Comparison of ENCODE assay signal across 14 cellular contexts in the genomic region with DNA sequence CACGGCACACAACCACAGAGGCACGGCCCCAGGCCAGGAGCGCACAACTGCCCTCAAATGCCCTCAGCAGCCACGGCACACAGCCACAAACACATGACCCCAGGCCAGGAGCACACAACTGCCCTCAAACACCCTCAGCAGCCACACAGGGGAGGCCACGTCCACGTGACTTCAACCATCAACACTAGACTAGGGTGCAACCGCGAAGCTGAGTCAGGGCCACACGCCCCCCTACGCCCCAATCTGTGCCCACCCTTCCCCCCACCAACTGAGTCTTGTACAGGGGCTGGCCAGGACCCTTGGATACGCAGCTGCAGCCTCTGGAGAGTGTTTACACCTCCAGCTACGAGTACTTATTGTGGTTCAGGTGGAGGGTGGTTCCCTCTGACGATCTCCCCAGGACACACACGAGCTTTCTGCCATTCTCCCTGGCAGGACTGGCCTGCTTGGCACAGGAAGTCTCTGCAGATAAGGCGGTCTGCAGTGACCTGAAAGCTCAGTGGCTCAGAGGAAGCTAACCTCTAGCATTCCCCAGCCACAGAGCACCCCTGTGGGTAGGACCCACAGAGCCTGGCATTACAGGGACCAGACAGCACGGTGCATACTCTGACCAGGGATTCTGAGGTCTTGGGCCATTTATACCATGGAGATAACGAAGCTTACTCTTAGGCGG. TPM values are rescaled to one million over a fixed set of nuclear protein-coding genes. Genes with fewer than 3 reads are reported as not detected.
DNase-seq lines count a peak whose midpoint lies in the region; ATAC-seq and TF ChIP-seq lines count a peak whose summit lies in the region.
"Had no signal": no experiment of that assay in that cellular context is flagged by ENCODE, and none has a peak within 500 bp of the region (broad histone marks: within the 10 kb centered on the region; RNA-seq: fewer than 3 reads in every experiment).

No MANE protein-coding gene starts in this region.

- ATAC-seq in WTC11, result no peak
- ATAC-seq: activated CD4-positive, CD25-positive, alpha-beta regulatory T cell treated with anti-CD3 and anti-CD28 coated beads, Interleukin-2, amount 50 U/mL, for 24 hours had no signal

- H3K36me3 Mint-ChIP-seq in WTC11, result no peaks in the 10 kb centered on the region

- no peak overlapping the region for H3K4me3 ChIP-seq in right atrium auricular region
- no peak overlapping the region for H3K4me3 ChIP-seq in stomach
- H3K4me3 ChIP-seq: SK-N-MC had no signal

- CTCF ChIA-PET in WTC11 (lab: Charles Lee), result interaction anchor here (1.2 to 5.0 kb wide), 3 partner anchors 16 to 48 kb away, joined by 3 to 48 read pairs (median 22); no protein-coding TSS in a partner anchor

- H3K9me3 ChIP-seq in right atrium auricular region (no peaks in the 10 kb centered on the region), stomach (no peaks in the 10 kb centered on the region)

- no peaks in the 10 kb centered on the region for H3K36me3 ChIP-seq in right atrium auricular region
- H3K36me3 ChIP-seq in stomach, result no peaks in the 10 kb centered on the region
- H3K36me3 ChIP-seq: brain microvascular endothelial cell had no signal

- H3K27me3 Mint-ChIP-seq in WTC11 (ENCODE audit: low read depth), result no peaks in the 10 kb centered on the region

- H3K27me3 ChIP-seq in right atrium auricular region (no peaks in the 10 kb centered on the region), stomach (no peaks in the 10 kb centered on the region)
- H3K27me3 ChIP-seq: brain microvascular endothelial cell had no signal

- H3K27ac ChIP-seq in right atrium auricular region (peak overlapping the region; percentile 86 to 94), stomach (peak overlapping the region; percentile 85 to 93 (median 89))
- H3K27ac ChIP-seq: brain microvascular endothelial cell had no signal

- peak; percentile 36 for DNase-seq in activated gamma-delta T cell treated with Interleukin-2 at 50 U/mL for 16 hours
- no peak for DNase-seq in activated gamma-delta T cell (lab: John Stamatoyannopoulos, UW)
- no peak for DNase-seq in WTC11 (ENCODE audit: low spot score)
- no peak for DNase-seq in right atrium auricular region (ENCODE audit: low spot score)
- peak; percentile 75 for DNase-seq in stomach
- no peak for DNase-seq in NCI-H1105 treated with DMSO at 0.1 percent for 48 hours (lab: John Stamatoyannopoulos, UW)
- DNase-seq in NCI-H2107 treated with DMSO at 0.1 percent for 48 hours (lab: John Stamatoyannopoulos, UW; ENCODE audit: unreplicated experiment), result no peak
- no peak for DNase-seq in activated CD4-positive, CD25-positive, alpha-beta regulatory T cell treated with anti-CD3 and anti-CD28 coated beads, Interleukin-2, amount 50 U/mL, for 72 hours
- DNase-seq: brain microvascular endothelial cell, DMS153, occipital lobe had no signal

- intact Hi-C loops in stomach (cut with DNase I; ENCODE audit: low total_unique reads), result no loop called here

- POLR2A ChIA-PET in WTC11 (lab: Charles Lee), result no interaction called here

- H3K27ac Mint-ChIP-seq in WTC11, result peak overlapping the region; percentile 92

- no peak overlapping the region for H3K4me3 Mint-ChIP-seq in WTC11

- H3K4me1 ChIP-seq in right atrium auricular region (peaks cover 0 to 52% of the 10 kb centered on the region in 2 donors), stomach (peaks cover 58 to 70% (median 65%) of the 10 kb centered on the region in 4 donors)

- no peaks in the 10 kb centered on the region for H3K9me3 Mint-ChIP-seq in WTC11

- WGBS in stomach, 5 donors, result 20 to 57% (median 45%) methylated on average over 8 to 18 of the region's 18 CpGs

- H3K4me1 Mint-ChIP-seq in WTC11, result peaks cover 27% of the 10 kb centered on the region

- TF ChIP-seq CTCF in WTC11 (IDR thresholded peaks at IDR 0.05) (no peak), right atrium auricular region (IDR thresholded peaks at IDR 0.05) (no peak), stomach (IDR thresholded peaks at IDR 0.05) (no peak)

- no peak for TF ChIP-seq EP300 in stomach (IDR thresholded peaks at IDR 0.05)

- TF ChIP-seq POLR2A in stomach (IDR thresholded peaks at IDR 0.05), result no peak

TF ChIP-seq in WTC11, 78 proteins besides CTCF, POLR2A, EP300 and RAD21:
- no peak for TF ChIP-seq STAT6 (CRISPR knock-in tag; conservative IDR thresholded peaks at IDR 0.05; ENCODE audit: low read depth)
- TF ChIP-seq ZNF121 (CRISPR knock-in tag; IDR thresholded peaks at IDR 0.05), result no peak

RNA-seq across cellular contexts. Expression of gene GPR146, which starts 2.0 kb away (rescaled TPM):
- 0.87 to 1.1 TPM (median 0.92 TPM) in 3 replicates for total RNA-seq in WTC11 (2021)
- total RNA-seq in right atrium auricular region, result 10 to 100 TPM; 13.4 to 18.6 TPM
- total RNA-seq in stomach, result 10 to 100 TPM in 1 of 5 donors, 1 to 10 TPM in 4; 2.0 to 13.6 (median 4.4) TPM
- 10 to 100 TPM in 2 of 3 donors, 1 to 10 TPM in 1; 6.4 to 14.6 (median 10.8) TPM for polyA plus RNA-seq in stomach

RNA-seq across cellular contexts. Expression of gene GPER1, which starts 45.6 kb away (rescaled TPM):
- 0.28 to 0.87 TPM (median 0.41 TPM) in 3 replicates for total RNA-seq in WTC11 (2021)
- 1 to 10 TPM; 4.6 to 6.9 TPM for total RNA-seq in right atrium auricular region
- total RNA-seq in stomach, result 10 to 100 TPM in 2 of 5 donors, 1 to 10 TPM in 1, under 1 TPM in 1, not detected in 1; 0.58 to 18.3 (median 9.7) TPM
- polyA plus RNA-seq in stomach, result 10 to 100 TPM; 21.9 to 31.2 (median 26.0) TPM

RNA-seq across cellular contexts. Expression of gene CYP2W1, which starts 59.3 kb away (rescaled TPM):
- 0.48 TPM in 1 of 3 replicates, not detected in the others for total RNA-seq in WTC11 (2021)
- total RNA-seq in right atrium auricular region, result not detected
- 1 to 10 TPM in 1 of 5 donors, not detected in 4; 7.0 TPM for total RNA-seq in stomach
- polyA plus RNA-seq in stomach, result under 1 TPM in 2 of 3 donors, not detected in 1; 0.31 to 0.65 TPM
- total RNA-seq: occipital lobe had no signal
- polyA plus RNA-seq: liver had no signal

Comparison
In these comparisons a context has a peak if more than half of its experiments do, and no peak if none do; other contexts are left out.
1. DNase-seq: peak in activated gamma-delta T cell treated with Interleukin-2 at 50 U/mL for 16 hours (single experiment) and stomach (single experiment); none in activated gamma-delta T cell (single experiment), WTC11 (single experiment), right atrium auricular region (single experiment), NCI-H1105 treated with DMSO at 0.1 percent for 48 hours (single experiment), NCI-H2107 treated with DMSO at 0.1 percent for 48 hours (single experiment) and activated CD4-positive, CD25-positive, alpha-beta regulatory T cell treated with anti-CD3 and anti-CD28 coated beads, Interleukin-2, amount 50 U/mL, for 72 hours (single experiment).